In genomic region chr4:1356181-1356998, GRCh38 we compare ENCODE assay signal across 8 cellular contexts. TPM values are rescaled to one million over a fixed set of nuclear protein-coding genes. Genes with fewer than 3 reads are reported as not detected.
DNase-seq lines count a peak whose midpoint lies in the region; ATAC-seq, FAIRE-seq and TF ChIP-seq lines count a peak whose summit lies in the region.

No MANE protein-coding gene starts in this region.

- no peaks in the 10 kb centered on the region for H3K27me3 ChIP-seq in GM12878 (replicated peaks in 1 of 2; ENCODE audit: control insufficient read depth in 2 of 2, insufficient read depth in 2 of 2, low read length in 1 of 2)

- POLR2A ChIA-PET in RWPE1 (lab: Yijun Ruan, JAX; ENCODE audit: low non-redundant PET) (no interaction called here), GM12878 (lab: Charles Lee) (no interaction called here)

- no peaks in the 10 kb centered on the region for H3K79me2 ChIP-seq in GM12878 (ENCODE audit: control insufficient read depth, insufficient read depth, low read length)

- H2AFZ ChIP-seq in GM12878 (ENCODE audit: control insufficient read depth, low read depth, low read length), result no peak overlapping the region

- TF ChIP-seq POLR2A in GM12878 (IDR thresholded peaks at IDR 0.05; ENCODE audit: low read depth, low read length), result no peak

- H3K9ac ChIP-seq in GM12878 (ENCODE audit: control insufficient read depth, insufficient read depth, low read length), result no peak overlapping the region

- SMC1A ChIA-PET in GM12878 (lab: Charles Lee; ENCODE audit: uncharacterized antibody, unreplicated experiment), result interaction anchor here (1.7 kb wide), 1 partner anchor 225 kb away, joined by 6 read pairs; no protein-coding TSS in a partner anchor

- peaks cover 0 to 3% of the 10 kb centered on the region in 2 experiments; a peak in 3 of 4 replicates for H3K36me3 ChIP-seq in GM12878 (ENCODE audit: control insufficient read depth in 2 of 2, insufficient read depth in 2 of 2, low read length in 1 of 2)

- H3K4me3 ChIP-seq in GM12878, result no peak overlapping the region

- 87% methylated on average over 28 of the region's 28 CpGs for WGBS in GM12878 (ENCODE audit: insufficient coverage, insufficient replicate concordance, low lambda C conversion rate, missing lambda C conversion rate)

- ATAC-seq in GM12878 (peak; percentile 29; the same call in 1 of the 3 replicates), GM18861 (IDR thresholded peaks at IDR 0.05; ENCODE audit: unreplicated experiment) (no peak)

- no peak for TF ChIP-seq EP300 in GM12878 (IDR thresholded peaks at IDR 0.05; ENCODE audit: borderline replicate concordance in 1 of 2, control insufficient read depth in 1 of 2, low read depth in 2 of 2, low read length in 2 of 2)

- H3K4me2 ChIP-seq in GM12878 (ENCODE audit: control insufficient read depth, insufficient read depth), result no peak overlapping the region

- no peak overlapping the region for H3K27ac ChIP-seq in RWPE1
- no peak overlapping the region for H3K27ac ChIP-seq in GM12878 (ENCODE audit: control insufficient read depth, insufficient read depth)

- RAD21 ChIA-PET in GM12878 (lab: Charles Lee; ENCODE audit: unreplicated experiment), result no interaction called here

- FAIRE-seq in GM12878 (lab: Jason Lieb, UNC), result no peak

- peaks cover 2% of the 10 kb centered on the region; the same call in 1 of the 2 replicates for H3K4me1 ChIP-seq in GM12878 (ENCODE audit: control insufficient read depth, insufficient read depth, low read length)

- intact Hi-C loops in GM12878 (cut with micrococcal nuclease; ENCODE audit: unreplicated experiment), result no loop called here

- BruUV-seq in GM12878 (replicated peaks; lab: Mats Ljungman, UMichigan), result no TSS peak

- DNase-seq in AG20443 (ENCODE audit: low spot score) (peak; percentile 78), GM13977 (ENCODE audit: low spot score) (peak; percentile 85), RWPE1 (ENCODE audit: low spot score) (peak; percentile 22), GM12878 (ENCODE audit: low read depth, low spot score) (no peak), iPS-NIHi11 (ENCODE audit: low spot score) (peak; percentile 86), COLO829 (ENCODE audit: low spot score) (no peak)
- DNase-seq in stimulated activated CD4-positive, alpha-beta T cell treated with anti-CD3 and anti-CD28 coated beads, Interleukin-1b, Interleukin-23, amount 100 ng/mL, for 4 hours (ENCODE audit: low read depth in 2 of 2), result peak; percentile 23 to 45

- no peaks in the 10 kb centered on the region for H4K20me1 ChIP-seq in GM12878 (ENCODE audit: control insufficient read depth, insufficient read depth)

- TF ChIP-seq CTCF in GM13977 (IDR thresholded peaks at IDR 0.05; ENCODE audit: extremely low read depth, insufficient read depth, missing control alignments) (peak; percentile 81), RWPE1 (conservative IDR thresholded peaks at IDR 0.05; ENCODE audit: low read depth) (peak; percentile 82), GM12878 (IDR thresholded peaks at IDR 0.05 in 2 of 3, conservative IDR thresholded peaks at IDR 0.05 in 1 of 3; ENCODE audit: control insufficient read depth in 2 of 3, extremely low read depth in 1 of 3, insufficient read depth in 1 of 3, low read depth in 3 of 3, low read length in 3 of 3) (peak; percentile 50 to 70 (median 60))

- CTCF ChIA-PET in RWPE1 (lab: Yijun Ruan, JAX) (interaction anchor here (0.6 to 1.4 kb wide), 7 partner anchors 9 to 275 kb away, joined by 3 to 9 read pairs (median 3); no protein-coding TSS in a partner anchor), GM12878 (lab: Yijun Ruan, JAX) (interaction anchor here (0.8 to 1.4 kb wide), 6 partner anchors 9 to 367 kb away, joined by 3 to 7 read pairs (median 4); partner anchors contain the start of gene UVSSA)

- in situ Hi-C loops in GM13977 (cut with MboI; ENCODE audit: low pct_unique_long_range_greater_than_20kb, low sequenced_read_pairs, unreplicated experiment) (loop anchor here (10.0 kb wide), 1 partner anchor 222 kb away; no protein-coding TSS in a partner anchor), GM12878 (cut with MboI) (no loop called here)

- peak; percentile 54 for TF ChIP-seq RAD21 in GM12878 (IDR thresholded peaks at IDR 0.05; ENCODE audit: insufficient read depth, low read depth, low read length)

- H3K9me3 ChIP-seq in GM12878 (replicated peaks; ENCODE audit: control insufficient read depth, insufficient read depth, low read length), result no peaks in the 10 kb centered on the region

TF ChIP-seq in GM12878, 131 proteins besides CTCF, POLR2A, EP300 and RAD21:
- TF ChIP-seq RELA (IDR thresholded peaks at IDR 0.05; ENCODE audit: borderline replicate concordance, partially characterized antibody) (no peak), NFIC (IDR thresholded peaks at IDR 0.05; ENCODE audit: low read depth, low read length) (no peak), ZBTB4 (CRISPR knock-in tag; IDR thresholded peaks at IDR 0.05) (no peak), POLR2AphosphoS5 (IDR thresholded peaks at IDR 0.05; ENCODE audit: low read length) (no peak), ASH2L (IDR thresholded peaks at IDR 0.05; ENCODE audit: borderline replicate concordance, low read depth) (no peak), NR2C2 (IDR thresholded peaks at IDR 0.05; ENCODE audit: borderline replicate concordance, control insufficient read depth, insufficient read length, low read depth) (no peak)

RNA-seq across cellular contexts. Expression of gene UVSSA, which starts 9.4 kb away (rescaled TPM):
- total RNA-seq in GM12878 (2013; cell fraction: nucleolus; rRNA removed), result 61.4 and 76.6 TPM in 2 replicates
- total RNA-seq in GM12878 (2014; rRNA removed), result 5.1 and 5.3 TPM in 2 replicates
- 2.6 and 3.1 TPM in 2 replicates for total RNA-seq in GM12878 (2014; rRNA removed; fragmentation: Illumina TruSeq; extraction: Trizol)
- 14.2 and 16.8 TPM in 2 replicates for total RNA-seq in GM12878 (2021)
- 4.5 TPM for polyA plus RNA-seq in GM12878 (2011; ENCODE audit: low read depth)
- polyA plus RNA-seq in GM12878 (2011; rRNA removed), result 3.2 and 3.7 TPM in 2 replicates
- polyA plus RNA-seq in GM12878 (2011; cell fraction: cytosol; rRNA removed), result 3.4 and 4.5 TPM in 2 replicates
- 51.4 and 66.4 TPM in 2 replicates for polyA plus RNA-seq in GM12878 (2011; cell fraction: nucleus; rRNA removed)
- polyA plus RNA-seq in GM12878 (2012), result 8.3 and 8.5 TPM in 2 replicates
- polyA plus RNA-seq in GM12878 (2014; fragmentation: Illumina TruSeq; extraction: Trizol), result 2.7 and 3.6 TPM in 2 replicates
- polyA plus RNA-seq in GM12878 (2014; fragmentation: Nextera tagmentation; extraction: Ambion mirVana), result under 1 TPM; 0.34 to 0.82 TPM
- polyA plus RNA-seq in GM12878 (2014; rRNA removed), result 8.5 and 11.7 TPM in 2 replicates
- 1 to 10 TPM; 3.4 to 3.6 TPM for polyA plus RNA-seq in GM12878 (2016; fragmentation: Nextera tagmentation; extraction: Ambion mirVana)
- polyA minus RNA-seq in GM12878 (2011; rRNA and poly(A)+ RNA removed), result 2.9 and 4.9 TPM in 2 replicates
- 1.5 and 3.3 TPM in 2 replicates for polyA minus RNA-seq in GM12878 (2011; cell fraction: cytosol; rRNA and poly(A)+ RNA removed)
- polyA minus RNA-seq in GM12878 (2011; cell fraction: nucleus; rRNA and poly(A)+ RNA removed), result 9.3 and 15.8 TPM in 2 replicates

RNA-seq across cellular contexts. Expression of gene NKX1-1, which starts 49.9 kb away (rescaled TPM):
- not detected in 2 replicates for total RNA-seq in GM12878 (2013; cell fraction: nucleolus; rRNA removed)
- total RNA-seq in GM12878 (2014; rRNA removed) (not detected in 2 replicates), GM12878 (2014; rRNA removed; fragmentation: Illumina TruSeq; extraction: Trizol) (not detected in 2 replicates), GM12878 (2021) (not detected in 2 replicates)
- not detected for polyA plus RNA-seq in GM12878 (2011; ENCODE audit: low read depth)
- polyA plus RNA-seq in GM12878 (2011; rRNA removed) (not detected in 2 replicates), GM12878 (2014; fragmentation: Illumina TruSeq; extraction: Trizol) (not detected in 2 replicates), GM12878 (2014; fragmentation: Nextera tagmentation; extraction: Ambion mirVana) (not detected), GM12878 (2014; rRNA removed) (not detected in 2 replicates), GM12878 (2016; fragmentation: Nextera tagmentation; extraction: Ambion mirVana) (not detected)
- polyA plus RNA-seq in GM12878 (2011; cell fraction: cytosol; rRNA removed), result not detected in 2 replicates
- polyA plus RNA-seq in GM12878 (2011; cell fraction: nucleus; rRNA removed), result not detected in 2 replicates
- polyA plus RNA-seq in GM12878 (2012), result not detected in 2 replicates
- polyA minus RNA-seq in GM12878 (2011; rRNA and poly(A)+ RNA removed), result not detected in 2 replicates
- polyA minus RNA-seq in GM12878 (2011; cell fraction: cytosol; rRNA and poly(A)+ RNA removed), result not detected in 2 replicates
- not detected in 2 replicates for polyA minus RNA-seq in GM12878 (2011; cell fraction: nucleus; rRNA and poly(A)+ RNA removed)

Comparison
In these comparisons a context has a peak if more than half of its experiments do, and no peak if none do; other contexts are left out.
1. DNase-seq: peak in AG20443 (single experiment), GM13977 (single experiment), RWPE1 (single experiment), iPS-NIHi11 (single experiment) and stimulated activated CD4-positive, alpha-beta T cell treated with anti-CD3 and anti-CD28 coated beads, Interleukin-1b, Interleukin-23, amount 100 ng/mL, for 4 hours (2 of 2); none in GM12878 (single experiment) and COLO829 (single experiment).
2. Peak in every context shown above with its lines, with median percentiles within 50 percentile points of each other: CTCF ChIP-seq.